Comparison of ENCODE assay signal across 9 cellular contexts in the genomic region with DNA sequence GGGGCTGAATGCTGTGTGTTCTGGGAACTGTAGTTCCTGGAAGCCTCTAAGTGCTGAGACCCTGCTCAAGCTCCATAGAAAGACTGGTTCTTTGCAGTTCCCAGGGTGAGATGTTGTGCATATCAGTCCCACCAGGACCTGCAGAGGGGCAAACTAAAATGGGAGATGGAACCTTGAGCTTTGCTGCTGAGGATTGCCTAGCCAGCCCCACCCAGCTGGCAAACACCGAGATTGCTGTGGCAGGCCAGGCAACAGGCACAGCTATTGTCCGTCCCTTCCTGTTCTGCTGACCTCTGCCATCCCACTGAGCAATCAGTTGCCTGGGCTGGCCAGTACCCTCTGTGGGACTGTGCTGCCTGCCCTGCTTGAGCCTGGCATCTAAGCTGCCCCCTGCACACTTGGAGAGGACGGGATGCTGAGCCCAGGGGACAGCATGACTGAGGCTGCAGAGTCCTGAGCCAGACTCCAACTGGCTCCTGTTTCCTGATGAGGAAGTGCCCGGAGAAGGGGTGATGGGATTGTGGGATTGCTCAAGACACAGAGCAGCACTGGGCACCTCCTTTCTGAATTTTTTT. TPM values are rescaled to one million over a fixed set of nuclear protein-coding genes. Genes with fewer than 3 reads are reported as not detected.
DNase-seq lines count a peak whose midpoint lies in the region; ATAC-seq and TF ChIP-seq lines count a peak whose summit lies in the region.
"Had no signal": no experiment of that assay in that cellular context is flagged by ENCODE, and none has a peak within 500 bp of the region (broad histone marks: within the 10 kb centered on the region; RNA-seq: fewer than 3 reads in every experiment).

No MANE protein-coding gene starts in this region.

- H4K8ac ChIP-seq in IMR-90 (ENCODE audit: low read depth in 2 of 2, low read length in 2 of 2): peak overlapping the region in 1 of 2 experiments; percentile 37; a peak in 2 of 4 replicates

- H3K9me1 ChIP-seq in IMR-90 (ENCODE audit: insufficient read depth, low read length): peaks cover 13% of the 10 kb centered on the region

- no peaks in the 10 kb centered on the region for H3K36me3 Mint-ChIP-seq in natural killer cell

- no peak overlapping the region for H4K5ac ChIP-seq in IMR-90 (ENCODE audit: low read depth, low read length)

- H3K9ac ChIP-seq in IMR-90 (ENCODE audit: low read depth, low read length): 0 out of 2 replicates have a peak overlapping the region, but pooled peaks have one; percentile 36

- H3K27ac Mint-ChIP-seq in natural killer cell: peak overlapping the region in 1 of 2 donors; percentile 26

- intact Hi-C loops in IMR-90 (cut with micrococcal nuclease) (no loop called here), natural killer cell (cut with micrococcal nuclease) (no loop called here)

- peaks cover 16 to 26% of the 10 kb centered on the region in 2 experiments for H3K79me1 ChIP-seq in IMR-90 (ENCODE audit: low read depth in 1 of 2, low read length in 2 of 2)

- H3K18ac ChIP-seq in IMR-90 (ENCODE audit: low read depth, low read length): no peak overlapping the region

- H3K14ac ChIP-seq in IMR-90 (replicated peaks; ENCODE audit: low read depth, low read length): no peak overlapping the region

- peaks cover 10% of the 10 kb centered on the region for H3K4me1 ChIP-seq in IMR-90 (ENCODE audit: control insufficient read depth, insufficient read depth, low read length)

- no peaks in the 10 kb centered on the region for H3K27me3 Mint-ChIP-seq in natural killer cell (ENCODE audit: low read depth in 2 of 2)

- H3K4me2 ChIP-seq in IMR-90 (ENCODE audit: low read depth, low read length): no peak overlapping the region

- no peak overlapping the region for H3K23ac ChIP-seq in IMR-90 (ENCODE audit: low read depth, low read length)

- ATAC-seq in IMR-90 (ENCODE audit: low read depth) (no peak), natural killer cell (no peak), HG02798 (IDR thresholded peaks at IDR 0.05; ENCODE audit: poor library complexity, unreplicated experiment) (no peak), HG03045 (IDR thresholded peaks at IDR 0.05; ENCODE audit: unreplicated experiment) (no peak)

- H3K4me3 Mint-ChIP-seq in natural killer cell: peak overlapping the region; percentile 80

- no peak overlapping the region for H4K91ac ChIP-seq in IMR-90 (ENCODE audit: insufficient read depth, low read depth, low read length)

- no peak overlapping the region for H2BK5ac ChIP-seq in IMR-90 (ENCODE audit: low read depth, low read length, poor library complexity, severe bottlenecking)

- H2BK20ac ChIP-seq in IMR-90 (ENCODE audit: low read depth, low read length): no peak overlapping the region

- CTCF ChIA-PET in IMR-90 (lab: Yijun Ruan, JAX): no interaction called here

- POLR2A ChIA-PET in IMR-90 (lab: Charles Lee; ENCODE audit: unreplicated experiment): no interaction called here

- dilution Hi-C loops in IMR-90 (cut with HindIII; ENCODE audit: low sequenced_read_pairs, unreplicated experiment): no loop called here

- no peak overlapping the region for H2BK15ac ChIP-seq in IMR-90 (ENCODE audit: low read depth, low read length)

- H2AK9ac ChIP-seq in IMR-90 (replicated peaks; ENCODE audit: low read depth, low read length, poor library complexity): peak overlapping the region; percentile 58

- no peaks in the 10 kb centered on the region for H3K9me3 ChIP-seq in IMR-90 (ENCODE audit: control insufficient read depth, insufficient read depth, low read length)
- H3K9me3 ChIP-seq: SJSA1 had no signal

- DNase-seq in Ammon's horn (ENCODE audit: low spot score): peak; percentile 84
- no peak for DNase-seq in IMR-90
- peak; percentile 67 for DNase-seq in dermis blood vessel endothelial cell
- no peak for DNase-seq in natural killer cell
- DNase-seq in NCI-H82 treated with DMSO at 0.1 percent for 48 hours (lab: John Stamatoyannopoulos, UW; ENCODE audit: unreplicated experiment): no peak
- DNase-seq in AML-193 (lab: John Stamatoyannopoulos, UW): no peak

- H2AK5ac ChIP-seq in IMR-90 (ENCODE audit: low read depth, low read length): 0 out of 2 replicates have a peak overlapping the region, but pooled peaks have one; percentile 6

- H3K4ac ChIP-seq in IMR-90 (ENCODE audit: low read depth, low read length): peak overlapping the region; percentile 7; the same call in 1 of the 2 replicates

- peak overlapping the region; percentile 92 for H2AFZ ChIP-seq in IMR-90 (replicated peaks; ENCODE audit: low read length, poor library complexity)

- no peak overlapping the region; the same call in 1 of the 2 replicates for H2BK120ac ChIP-seq in IMR-90 (ENCODE audit: low read depth, low read length)

- no peaks in the 10 kb centered on the region for H3K27me3 ChIP-seq in IMR-90 (ENCODE audit: control insufficient read depth, insufficient read depth, low read length)
- H3K27me3 ChIP-seq: SJSA1 had no signal

- 0 out of 2 replicates have a peak, but pooled peaks cover 5% of the 10 kb centered on the region for H3K36me3 ChIP-seq in IMR-90 (ENCODE audit: control insufficient read depth, insufficient read depth, low read length)

- H3K4me3 ChIP-seq in IMR-90 (ENCODE audit: insufficient read depth, low read depth, low read length): no peak overlapping the region
- H3K4me3 ChIP-seq: SJSA1 had no signal

- WGBS in IMR-90 (ENCODE audit: extremely low coverage in 2 of 2, insufficient read length in 1 of 2), 2 experiments: 88% methylated on average over 2 of the region's 4 CpGs; no CpG with 5 or more reads in 1 of the 2 experiments

- TF ChIP-seq CTCF in IMR-90 (conservative IDR thresholded peaks at IDR 0.05; ENCODE audit: low read depth, low read length): no peak
- TF ChIP-seq CTCF in natural killer cell (IDR thresholded peaks at IDR 0.05): no peak

- no peak for TF ChIP-seq POLR2A in IMR-90 (IDR thresholded peaks at IDR 0.05; ENCODE audit: low read depth, low read length)

- no peaks in the 10 kb centered on the region for H3K9me3 Mint-ChIP-seq in natural killer cell

- peaks cover 15 to 35% of the 10 kb centered on the region in 2 donors for H3K4me1 Mint-ChIP-seq in natural killer cell

- no peak overlapping the region for H3K27ac ChIP-seq in IMR-90 (ENCODE audit: insufficient read depth, low read length)
- H3K27ac ChIP-seq: SJSA1 had no signal

- H4K20me1 ChIP-seq in IMR-90 (ENCODE audit: insufficient read depth, low read length): peaks cover 17% of the 10 kb centered on the region

- BruUV-seq in IMR-90 (replicated peaks; lab: Mats Ljungman, UMichigan): no TSS peak

- in situ Hi-C loops in IMR-90 (cut with MboI; ENCODE audit: low sequenced_read_pairs): no loop called here

- no peak overlapping the region for H3K56ac ChIP-seq in IMR-90 (ENCODE audit: extremely low read depth, insufficient read depth, low read length)

- no peak for TF ChIP-seq RAD21 in IMR-90 (IDR thresholded peaks at IDR 0.05; ENCODE audit: low read length)

TF ChIP-seq in IMR-90, 13 proteins besides CTCF, POLR2A, EP300 and RAD21 (continues in another document):
- TF ChIP-seq MXI1 (IDR thresholded peaks at IDR 0.05; ENCODE audit: borderline replicate concordance, low read depth, low read length) (no peak), NFE2L2 (IDR thresholded peaks at IDR 0.05; ENCODE audit: low read depth, low read length) (no peak), MAZ (IDR thresholded peaks at IDR 0.05; ENCODE audit: borderline replicate concordance, low read depth, low read length) (no peak), RFX5 (IDR thresholded peaks at IDR 0.05; ENCODE audit: low read depth, low read length) (no peak), FOS (IDR thresholded peaks at IDR 0.05; ENCODE audit: low read depth, low read length) (no peak), CHD1 (IDR thresholded peaks at IDR 0.05; ENCODE audit: low read depth, low read length) (no peak), MAFK (IDR thresholded peaks at IDR 0.05; ENCODE audit: low read depth, low read length) (no peak), RCOR1 (IDR thresholded peaks at IDR 0.05; ENCODE audit: insufficient replicate concordance, low read length) (no peak), SMC3 (IDR thresholded peaks at IDR 0.05; ENCODE audit: low read depth, low read length) (no peak), BHLHE40 (IDR thresholded peaks at IDR 0.05; ENCODE audit: low read depth, low read length) (no peak)
- TF ChIP-seq, protein P1, sequence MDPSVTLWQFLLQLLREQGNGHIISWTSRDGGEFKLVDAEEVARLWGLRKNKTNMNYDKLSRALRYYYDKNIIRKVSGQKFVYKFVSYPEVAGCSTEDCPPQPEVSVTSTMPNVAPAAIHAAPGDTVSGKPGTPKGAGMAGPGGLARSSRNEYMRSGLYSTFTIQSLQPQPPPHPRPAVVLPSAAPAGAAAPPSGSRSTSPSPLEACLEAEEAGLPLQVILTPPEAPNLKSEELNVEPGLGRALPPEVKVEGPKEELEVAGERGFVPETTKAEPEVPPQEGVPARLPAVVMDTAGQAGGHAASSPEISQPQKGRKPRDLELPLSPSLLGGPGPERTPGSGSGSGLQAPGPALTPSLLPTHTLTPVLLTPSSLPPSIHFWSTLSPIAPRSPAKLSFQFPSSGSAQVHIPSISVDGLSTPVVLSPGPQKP (IDR thresholded peaks at IDR 0.05; ENCODE audit: borderline replicate concordance, low read depth, low read length): no peak

RNA-seq across cellular contexts. Expression of a gene that starts 1.5 kb away (rescaled TPM):
- total RNA-seq in IMR-90 (2012; rRNA removed) (74.2 and 77.5 TPM in 2 replicates), dermis blood vessel endothelial cell (175 and 182 TPM in 2 replicates), natural killer cell (10 to 100 TPM; 25.3 to 34.5 (median 31.4) TPM)
- polyA plus RNA-seq in IMR-90 (2012; rRNA removed): 133 and 153 TPM in 2 replicates
- 151 and 196 TPM in 2 replicates for polyA plus RNA-seq in IMR-90 (2012; cell fraction: cytosol; rRNA removed)
- polyA plus RNA-seq in IMR-90 (2012; cell fraction: nucleus; rRNA removed; ENCODE audit: low replicate concordance): 93.4 and 205 TPM in 2 replicates

RNA-seq across cellular contexts. Expression of a gene that starts 20.8 kb away (rescaled TPM):
- total RNA-seq in IMR-90 (2012; rRNA removed) (82.5 and 88.2 TPM in 2 replicates), dermis blood vessel endothelial cell (29.5 and 39.5 TPM in 2 replicates), natural killer cell (100 to 1,000 TPM; 148 to 238 (median 192) TPM)
- polyA plus RNA-seq in IMR-90 (2012; rRNA removed): 91.1 and 95.4 TPM in 2 replicates
- 73.4 and 172 TPM in 2 replicates for polyA plus RNA-seq in IMR-90 (2012; cell fraction: cytosol; rRNA removed)
- 38.3 and 63.8 TPM in 2 replicates for polyA plus RNA-seq in IMR-90 (2012; cell fraction: nucleus; rRNA removed; ENCODE audit: low replicate concordance)

RNA-seq across cellular contexts. Expression of a gene that starts 22.3 kb away (rescaled TPM):
- total RNA-seq in IMR-90 (2012; rRNA removed) (0.28 and 0.54 TPM in 2 replicates), dermis blood vessel endothelial cell (0.17 and 0.42 TPM in 2 replicates), natural killer cell (under 1 TPM in 2 of 3 donors, not detected in 1; 0.35 to 0.73 TPM)
- 0.60 and 1.6 TPM in 2 replicates for polyA plus RNA-seq in IMR-90 (2012; rRNA removed)
- 0.90 and 2.7 TPM in 2 replicates for polyA plus RNA-seq in IMR-90 (2012; cell fraction: cytosol; rRNA removed)
- 0.52 and 2.4 TPM in 2 replicates for polyA plus RNA-seq in IMR-90 (2012; cell fraction: nucleus; rRNA removed; ENCODE audit: low replicate concordance)
- total RNA-seq: SJSA1 had no signal

RNA-seq across cellular contexts. Expression of a gene that starts 32.0 kb away (rescaled TPM):
- total RNA-seq in IMR-90 (2012; rRNA removed) (35.8 and 46.2 TPM in 2 replicates), dermis blood vessel endothelial cell (17.0 and 25.5 TPM in 2 replicates), natural killer cell (100 to 1,000 TPM; 123 to 158 (median 131) TPM)
- 81.2 and 102 TPM in 2 replicates for polyA plus RNA-seq in IMR-90 (2012; rRNA removed)
- 74.3 and 124 TPM in 2 replicates for polyA plus RNA-seq in IMR-90 (2012; cell fraction: cytosol; rRNA removed)
- polyA plus RNA-seq in IMR-90 (2012; cell fraction: nucleus; rRNA removed; ENCODE audit: low replicate concordance): 111 and 215 TPM in 2 replicates

Comparison
In these comparisons a context has a peak if more than half of its experiments do, and no peak if none do; other contexts are left out.
1. DNase-seq: peak in Ammon's horn (single experiment) and dermis blood vessel endothelial cell (single experiment); none in IMR-90 (single experiment), natural killer cell (single experiment), NCI-H82 treated with DMSO at 0.1 percent for 48 hours (single experiment) and AML-193 (0 of 2).